ENCODE assay signal across 8 cellular contexts in the genomic region with DNA sequence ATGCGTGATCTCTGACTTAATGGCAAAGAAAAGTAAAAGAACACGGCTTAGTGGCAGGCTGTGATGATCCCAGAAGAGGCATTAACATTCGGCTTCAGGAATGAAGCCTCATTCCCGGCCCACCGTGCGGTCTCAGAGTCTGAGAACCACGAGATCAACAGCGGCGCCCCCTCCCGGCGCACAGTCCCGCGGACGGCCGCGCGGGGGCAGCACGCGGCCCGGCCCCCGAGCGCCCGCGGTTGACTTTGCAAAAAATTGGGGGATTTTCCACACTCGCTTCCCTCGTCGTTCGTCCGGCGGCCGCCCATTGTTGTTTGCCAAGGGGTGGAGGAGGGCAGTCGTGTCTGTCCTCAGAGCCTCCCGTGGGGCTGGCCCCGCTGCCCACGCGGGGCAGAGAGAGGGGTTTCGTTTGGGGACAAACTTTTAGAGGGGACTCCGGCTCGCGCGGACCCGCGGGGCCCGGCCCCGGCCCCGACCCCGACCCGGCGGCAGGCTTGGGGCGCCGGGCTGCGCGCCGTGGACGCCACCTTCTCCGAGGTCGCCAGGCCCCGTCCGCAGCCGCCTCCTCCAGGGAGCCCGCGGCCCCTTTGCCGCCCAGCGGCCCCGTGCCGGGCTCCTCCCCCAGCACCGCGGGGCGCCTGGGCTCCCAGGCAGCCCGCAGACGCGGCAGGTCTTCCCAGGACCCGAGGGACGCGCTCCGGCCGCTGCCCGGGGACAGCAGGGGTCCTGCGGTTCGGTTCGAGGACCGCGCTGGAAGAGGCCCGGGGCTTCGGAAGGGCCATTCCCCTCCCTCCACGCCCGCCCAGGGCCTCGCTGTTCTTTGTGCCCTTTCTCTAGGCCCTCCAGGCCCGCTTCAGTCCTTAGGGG. TPM values are rescaled to one million over a fixed set of nuclear protein-coding genes. Genes with fewer than 3 reads are reported as not detected.
A peak's percentile ranks its signal among the peaks of the same experiment; 100 is the strongest.
DNase-seq lines count a peak whose midpoint lies in the region; ATAC-seq and TF ChIP-seq lines count a peak whose summit lies in the region.

No MANE protein-coding gene starts in this region.

- CTCF ChIA-PET in HEK293 (lab: Yijun Ruan, JAX): interaction anchor here (0.6 to 1.9 kb wide), 8 partner anchors 13 to 1601 kb away, joined by 3 to 5 read pairs (median 3); no protein-coding TSS in a partner anchor

- H3K4me3 ChIP-seq in HEK293 (ENCODE audit: low read depth, low read length) (peak overlapping the region; percentile 51), MM.1S (ENCODE audit: low read length) (peak overlapping the region; percentile 62), right cardiac atrium (ENCODE audit: low read length) (peak overlapping the region; percentile 73), rectal smooth muscle tissue (ENCODE audit: low read length) (peak overlapping the region; percentile 72), vagina (peak overlapping the region; percentile 55 to 91)

- peak overlapping the region; percentile 80 for H2AFZ ChIP-seq in MM.1S (ENCODE audit: low read length)

- H3K36me3 ChIP-seq in HEK293 (ENCODE audit: control insufficient read depth in 2 of 2, insufficient read depth in 1 of 2, low read length in 2 of 2) (no peaks in the 10 kb centered on the region), MM.1S (replicated peaks; ENCODE audit: insufficient read depth, low read length) (no peaks in the 10 kb centered on the region), rectal smooth muscle tissue (ENCODE audit: control insufficient read depth, insufficient read depth, low read length) (peaks cover 2% of the 10 kb centered on the region), vagina (no peaks in the 10 kb centered on the region)

- no peak for TF ChIP-seq POLR2A in vagina (IDR thresholded peaks at IDR 0.05)

- H3K9me3 ChIP-seq in HEK293 (ENCODE audit: control insufficient read depth, insufficient read depth, low read depth, low read length) (no peaks in the 10 kb centered on the region), MM.1S (replicated peaks; ENCODE audit: insufficient read depth, low read length) (no peaks in the 10 kb centered on the region), right cardiac atrium (ENCODE audit: control insufficient read depth, low read length) (no peaks in the 10 kb centered on the region), vagina (no peaks in the 10 kb centered on the region)

- peak overlapping the region; percentile 79; the same call in 1 of the 2 replicates for H3K27ac ChIP-seq in HEK293 (ENCODE audit: extremely low read depth, low read depth, low read length)
- H3K27ac ChIP-seq in MM.1S (ENCODE audit: low read length): no peak overlapping the region
- H3K27ac ChIP-seq in right cardiac atrium (ENCODE audit: low read length): peak overlapping the region; percentile 65
- peak overlapping the region; percentile 83 for H3K27ac ChIP-seq in rectal smooth muscle tissue (ENCODE audit: low read depth, low read length)
- H3K27ac ChIP-seq in vagina: peak overlapping the region; percentile 81

- WGBS in right cardiac atrium: 3% methylated on average over 89 of the region's 89 CpGs

- DNase-seq in MM.1S: peak; percentile 82
- DNase-seq in T follicular helper cell (ENCODE audit: low read depth): peak; percentile 66
- peak; percentile 71 for DNase-seq in amniotic epithelial cell (ENCODE audit: low read depth)
- peak; percentile 86 to 95 (median 94) for DNase-seq in right cardiac atrium
- DNase-seq in vagina (ENCODE audit: extremely low spot score in 2 of 2): peak in 1 of 2 donors; percentile 92

- H3K27me3 ChIP-seq in MM.1S (replicated peaks; ENCODE audit: insufficient read depth, low read length): no peaks in the 10 kb centered on the region
- H3K27me3 ChIP-seq in right cardiac atrium (ENCODE audit: control insufficient read depth, insufficient read depth): no peaks in the 10 kb centered on the region
- no peaks in the 10 kb centered on the region for H3K27me3 ChIP-seq in rectal smooth muscle tissue (ENCODE audit: control insufficient read depth, insufficient read depth, low read length)
- H3K27me3 ChIP-seq in vagina: no peaks in the 10 kb centered on the region

- H3F3A ChIP-seq in MM.1S (ENCODE audit: insufficient read depth, low read length): no peaks in the 10 kb centered on the region

- H3K4me2 ChIP-seq in MM.1S (ENCODE audit: low read depth, low read length): peak overlapping the region; percentile 94

- TF ChIP-seq CTCF in GM12872 (IDR thresholded peaks at IDR 0.05; ENCODE audit: insufficient read depth, low read depth, low read length): peak; percentile 81
- peak; percentile 51 for TF ChIP-seq CTCF in HEK293 (tag by site-specific recombination; IDR thresholded peaks at IDR 0.05)
- TF ChIP-seq CTCF in MM.1S (IDR thresholded peaks at IDR 0.05; ENCODE audit: low read length): peak; percentile 86
- peak; percentile 85 to 94 (median 86) for TF ChIP-seq CTCF in vagina (IDR thresholded peaks at IDR 0.05)

- peaks cover 8% of the 10 kb centered on the region for H4K20me1 ChIP-seq in MM.1S (ENCODE audit: insufficient read depth, low read length)

- H3K4me1 ChIP-seq in HEK293 (ENCODE audit: control insufficient read depth, insufficient read depth, low read length): peaks cover 2% of the 10 kb centered on the region; the same call in 1 of the 2 replicates
- H3K4me1 ChIP-seq in MM.1S (ENCODE audit: low read length): 0 out of 2 replicates have a peak, but pooled peaks cover 3% of the 10 kb centered on the region
- H3K4me1 ChIP-seq in right cardiac atrium (ENCODE audit: control insufficient read depth, insufficient read depth, low read length): peaks cover 1% of the 10 kb centered on the region
- peaks cover 7% of the 10 kb centered on the region for H3K4me1 ChIP-seq in rectal smooth muscle tissue (ENCODE audit: control insufficient read depth, insufficient read depth, low read length)
- H3K4me1 ChIP-seq in vagina: peaks cover 56% of the 10 kb centered on the region

- intact Hi-C loops in right cardiac atrium (cut with DNase I): loop anchor here in 1 of 4 donors (5.0 kb wide), 1 partner anchor 210 kb away; no protein-coding TSS in a partner anchor
- intact Hi-C loops in vagina (cut with DNase I): loop anchor here (10.0 kb wide), 1 partner anchor 413 kb away; no protein-coding TSS in a partner anchor

- POLR2A ChIA-PET in HEK293 (lab: Yijun Ruan, JAX): interaction anchor here (0.6 kb wide), 1 partner anchor 230 kb away, joined by 3 read pairs; no protein-coding TSS in a partner anchor

- peaks cover 9% of the 10 kb centered on the region for H3K79me2 ChIP-seq in MM.1S (ENCODE audit: low read length)

- peak; percentile 66 to 75 for ATAC-seq in right cardiac atrium

- no peaks in the 10 kb centered on the region for H3K9me2 ChIP-seq in MM.1S (replicated peaks; ENCODE audit: insufficient read depth, low read length)

- H3K9ac ChIP-seq in MM.1S (ENCODE audit: low read length) (peak overlapping the region; percentile 72), rectal smooth muscle tissue (ENCODE audit: low read length) (peak overlapping the region; percentile 83)

TF ChIP-seq in HEK293, 187 proteins besides CTCF, POLR2A, EP300 and RAD21 (continues in another document):
- TF ChIP-seq ZNF561 (tag by site-specific recombination; IDR thresholded peaks at IDR 0.05; ENCODE audit: borderline replicate concordance) (0 out of 2 replicates have a peak, but pooled peaks have one; percentile 25), ZNF791 (tag by site-specific recombination; IDR thresholded peaks at IDR 0.05) (no peak), ZBTB17 (tag by site-specific recombination; IDR thresholded peaks at IDR 0.05) (peak; percentile 66), REPIN1 (tag by site-specific recombination; IDR thresholded peaks at IDR 0.05; ENCODE audit: low read depth) (no peak), ZSCAN16 (tag by site-specific recombination; IDR thresholded peaks at IDR 0.05) (no peak), KLF1 (tag by site-specific recombination; IDR thresholded peaks at IDR 0.05) (no peak), ZIC2 (tag by site-specific recombination; IDR thresholded peaks at IDR 0.05) (peak; percentile 66), YY1 (tag by site-specific recombination; IDR thresholded peaks at IDR 0.05) (peak; percentile 16; the same call in 1 of the 2 replicates), GLIS1 (tag by site-specific recombination; IDR thresholded peaks at IDR 0.05) (0 out of 2 replicates have a peak, but pooled peaks have one; percentile 17), ZNF133 (tag by site-specific recombination; IDR thresholded peaks at IDR 0.05) (no peak), ZNF596 (tag by site-specific recombination; IDR thresholded peaks at IDR 0.05) (no peak), ZNF423 (tag by site-specific recombination; IDR thresholded peaks at IDR 0.05) (peak; percentile 58; the same call in 1 of the 2 replicates), ZNF37A (tag by site-specific recombination; IDR thresholded peaks at IDR 0.05) (no peak), ZNF792 (tag by site-specific recombination; IDR thresholded peaks at IDR 0.05) (no peak), ZBTB20 (tag by site-specific recombination; IDR thresholded peaks at IDR 0.05) (peak; percentile 35; the same call in 1 of the 2 replicates), ZNF426 (tag by site-specific recombination; IDR thresholded peaks at IDR 0.05) (no peak)
- TF ChIP-seq, protein P1, sequence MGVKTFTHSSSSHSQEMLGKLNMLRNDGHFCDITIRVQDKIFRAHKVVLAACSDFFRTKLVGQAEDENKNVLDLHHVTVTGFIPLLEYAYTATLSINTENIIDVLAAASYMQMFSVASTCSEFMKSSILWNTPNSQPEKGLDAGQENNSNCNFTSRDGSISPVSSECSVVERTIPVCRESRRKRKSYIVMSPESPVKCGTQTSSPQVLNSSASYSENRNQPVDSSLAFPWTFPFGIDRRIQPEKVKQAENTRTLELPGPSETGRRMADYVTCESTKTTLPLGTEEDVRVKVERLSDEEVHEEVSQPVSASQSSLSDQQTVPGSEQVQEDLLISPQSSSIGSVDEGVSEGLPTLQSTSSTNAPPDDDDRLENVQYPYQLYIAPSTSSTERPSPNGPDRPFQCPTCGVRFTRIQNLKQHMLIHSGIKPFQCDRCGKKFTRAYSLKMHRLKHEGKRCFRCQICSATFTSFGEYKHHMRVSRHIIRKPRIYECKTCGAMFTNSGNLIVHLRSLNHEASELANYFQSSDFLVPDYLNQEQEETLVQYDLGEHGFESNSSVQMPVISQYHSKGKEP (tag by site-specific recombination; IDR thresholded peaks at IDR 0.05): peak; percentile 38; the same call in 1 of the 2 replicates

RNA-seq across cellular contexts. Expression of a gene that starts 3.3 kb away (rescaled TPM):
- 10 to 100 TPM; 13.3 to 28.4 (median 21.1) TPM for total RNA-seq in right cardiac atrium
- polyA plus RNA-seq in right cardiac atrium: 19.8 TPM
- total RNA-seq in vagina: 68.5 TPM
